8 cellular contexts compared by ENCODE assay signal in genomic region chr17:38667099-38667786, GRCh38. TPM values are rescaled to one million over a fixed set of nuclear protein-coding genes. Genes with fewer than 3 reads are reported as not detected.
A peak's percentile ranks its signal among the peaks of the same experiment; 100 is the strongest.
DNase-seq lines count a peak whose midpoint lies in the region; ATAC-seq and TF ChIP-seq lines count a peak whose summit lies in the region.

No MANE protein-coding gene starts in this region.

- no peaks in the 10 kb centered on the region for H3K79me1 ChIP-seq in mesenchymal stem cell (replicated peaks; ENCODE audit: low read length, poor library complexity, severe bottlenecking)

- H3K4me3 Mint-ChIP-seq in activated CD4-positive, alpha-beta T cell treated with anti-CD3 and anti-CD28 coated beads, Interleukin-2, amount 10 ng/mL, durations not matched to agents 7 days and 5 days = no peak overlapping the region
- no peak overlapping the region for H3K4me3 Mint-ChIP-seq in stimulated activated effector memory CD8-positive, alpha-beta T cell treated with anti-CD3 and anti-CD28 coated beads, Interleukin-12 subunit alpha, Interleukin-12 subunit beta, amount 100 ng/mL, for 72 hours

- H2BK5ac ChIP-seq in mesenchymal stem cell (ENCODE audit: low read depth, low read length, poor library complexity, severe bottlenecking) = no peak overlapping the region

- no peak overlapping the region for H3K4me2 ChIP-seq in mesenchymal stem cell (ENCODE audit: low read length, poor library complexity, severe bottlenecking)

- no peaks in the 10 kb centered on the region for H3K9me3 ChIP-seq in effector memory CD4-positive, alpha-beta T cell (ENCODE audit: control insufficient read depth, low read length)
- H3K9me3 ChIP-seq in mesenchymal stem cell (ENCODE audit: control insufficient read depth, low read length) = no peaks in the 10 kb centered on the region

- H3K14ac ChIP-seq in mesenchymal stem cell (ENCODE audit: low read length in 2 of 2) = no peak overlapping the region

- H3K27ac Mint-ChIP-seq in activated CD4-positive, alpha-beta T cell treated with anti-CD3 and anti-CD28 coated beads, Interleukin-2, amount 10 ng/mL, durations not matched to agents 7 days and 5 days = no peak overlapping the region
- no peak overlapping the region for H3K27ac Mint-ChIP-seq in stimulated activated effector memory CD8-positive, alpha-beta T cell treated with anti-CD3 and anti-CD28 coated beads, Interleukin-12 subunit alpha, Interleukin-12 subunit beta, amount 100 ng/mL, for 72 hours

- H3K9ac ChIP-seq in mesenchymal stem cell (ENCODE audit: low read length) = no peak overlapping the region

- no peak overlapping the region for H3K23ac ChIP-seq in mesenchymal stem cell (ENCODE audit: low read length in 2 of 2)

- H3K36me3 ChIP-seq in BJ (ENCODE audit: control insufficient read depth, insufficient read depth, low read length) (no peaks in the 10 kb centered on the region), mesenchymal stem cell (ENCODE audit: control insufficient read depth in 1 of 2, insufficient read depth in 2 of 2, low read depth in 1 of 2, low read length in 2 of 2) (no peaks in the 10 kb centered on the region)
- no peaks in the 10 kb centered on the region for H3K36me3 ChIP-seq in effector memory CD4-positive, alpha-beta T cell (ENCODE audit: control insufficient read depth, insufficient read depth, low read length)

- H2BK12ac ChIP-seq in mesenchymal stem cell (ENCODE audit: low read length in 2 of 2) = no peak overlapping the region

- H3K4me1 Mint-ChIP-seq in activated CD4-positive, alpha-beta T cell treated with anti-CD3 and anti-CD28 coated beads, Interleukin-2, amount 10 ng/mL, durations not matched to agents 7 days and 5 days = peaks cover 8% of the 10 kb centered on the region
- H3K4me1 Mint-ChIP-seq in stimulated activated effector memory CD8-positive, alpha-beta T cell treated with anti-CD3 and anti-CD28 coated beads, Interleukin-12 subunit alpha, Interleukin-12 subunit beta, amount 100 ng/mL, for 72 hours = peaks cover 24% of the 10 kb centered on the region

- H3K18ac ChIP-seq in mesenchymal stem cell (ENCODE audit: low read depth in 1 of 2, low read length in 2 of 2) = no peak overlapping the region

- H2BK120ac ChIP-seq in mesenchymal stem cell (ENCODE audit: low read depth, low read length) = no peak overlapping the region

- H3K4me3 ChIP-seq in BJ (ENCODE audit: low read depth, low read length) = no peak overlapping the region
- H3K4me3 ChIP-seq in effector memory CD4-positive, alpha-beta T cell (ENCODE audit: insufficient read depth, low read depth, low read length, poor library complexity, severe bottlenecking) = no peak overlapping the region
- no peak overlapping the region for H3K4me3 ChIP-seq in mesenchymal stem cell (ENCODE audit: insufficient read depth in 1 of 2, low read depth in 1 of 2, low read length in 2 of 2)

- H2BK15ac ChIP-seq in mesenchymal stem cell (ENCODE audit: low read depth, poor library complexity, severe bottlenecking) = no peak overlapping the region

- CTCF ChIA-PET in BJ (lab: Yijun Ruan, JAX) = interaction anchor here (0.6 to 4.4 kb wide), 48 partner anchors 10 to 337 kb away, joined by 3 to 51 read pairs (median 4); partner anchors contain the start of genes ARHGAP23 and CISD3
- CTCF ChIA-PET in activated CD4-positive, alpha-beta T cell treated with anti-CD3 and anti-CD28 coated beads, Interleukin-2, amount 10 ng/mL, durations not matched to agents 7 days and 5 days (lab: Charles Lee) = interaction anchor here (0.6 to 3.1 kb wide), 20 partner anchors 9 to 318 kb away, joined by 3 to 32 read pairs (median 4); no protein-coding TSS in a partner anchor

- 24% methylated on average over 5 of the region's 7 CpGs for WGBS in mesenchymal stem cell

- H3K27me3 ChIP-seq in BJ (ENCODE audit: control insufficient read depth, insufficient read depth, low read length) = peaks cover 33% of the 10 kb centered on the region
- peaks cover 16% of the 10 kb centered on the region for H3K27me3 ChIP-seq in effector memory CD4-positive, alpha-beta T cell (replicated peaks; ENCODE audit: control insufficient read depth, insufficient read depth, low read length, poor library complexity, severe bottlenecking)
- peaks cover 46 to 59% of the 10 kb centered on the region in 2 experiments for H3K27me3 ChIP-seq in mesenchymal stem cell (ENCODE audit: control insufficient read depth in 1 of 2, insufficient read depth in 1 of 2, low read length in 2 of 2)

- ATAC-seq in stimulated activated effector memory CD8-positive, alpha-beta T cell treated with anti-CD3 and anti-CD28 coated beads, Interleukin-12 subunit alpha, Interleukin-12 subunit beta, amount 100 ng/mL, for 72 hours = peak; percentile 71
- no peak for ATAC-seq in HG03469 (IDR thresholded peaks at IDR 0.05; ENCODE audit: unreplicated experiment)

- H3K27ac ChIP-seq in effector memory CD4-positive, alpha-beta T cell (ENCODE audit: insufficient read depth, low read length, poor library complexity, severe bottlenecking) = no peak overlapping the region
- no peak overlapping the region for H3K27ac ChIP-seq in mesenchymal stem cell (ENCODE audit: low read length, poor library complexity, severe bottlenecking)

- no peak overlapping the region for H4K91ac ChIP-seq in mesenchymal stem cell (ENCODE audit: low read length)

- H3K9me3 Mint-ChIP-seq in activated CD4-positive, alpha-beta T cell treated with anti-CD3 and anti-CD28 coated beads, Interleukin-2, amount 10 ng/mL, durations not matched to agents 7 days and 5 days = no peaks in the 10 kb centered on the region
- H3K9me3 Mint-ChIP-seq in stimulated activated effector memory CD8-positive, alpha-beta T cell treated with anti-CD3 and anti-CD28 coated beads, Interleukin-12 subunit alpha, Interleukin-12 subunit beta, amount 100 ng/mL, for 72 hours = no peaks in the 10 kb centered on the region

- no peaks in the 10 kb centered on the region for H3K36me3 Mint-ChIP-seq in activated CD4-positive, alpha-beta T cell treated with anti-CD3 and anti-CD28 coated beads, Interleukin-2, amount 10 ng/mL, durations not matched to agents 7 days and 5 days (ENCODE audit: low read depth)
- peaks cover 2% of the 10 kb centered on the region for H3K36me3 Mint-ChIP-seq in stimulated activated effector memory CD8-positive, alpha-beta T cell treated with anti-CD3 and anti-CD28 coated beads, Interleukin-12 subunit alpha, Interleukin-12 subunit beta, amount 100 ng/mL, for 72 hours

- H3K27me3 Mint-ChIP-seq in activated CD4-positive, alpha-beta T cell treated with anti-CD3 and anti-CD28 coated beads, Interleukin-2, amount 10 ng/mL, durations not matched to agents 7 days and 5 days = peaks cover 55% of the 10 kb centered on the region

- H3K4me1 ChIP-seq in effector memory CD4-positive, alpha-beta T cell (ENCODE audit: control insufficient read depth, insufficient read depth, low read length, poor library complexity, severe bottlenecking) = peaks cover 3% of the 10 kb centered on the region
- H3K4me1 ChIP-seq in mesenchymal stem cell (ENCODE audit: control insufficient read depth, insufficient read depth, low read depth, low read length) = peaks cover 4% of the 10 kb centered on the region

- DNase-seq in BJ (ENCODE audit: low read depth) (no peak), HCEC 1CT (peak; percentile 67), NCI-H748 (lab: John Stamatoyannopoulos, UW; ENCODE audit: unreplicated experiment) (peak; percentile 72), mesenchymal stem cell (peak; percentile 75)
- DNase-seq in activated CD4-positive, alpha-beta T cell treated with anti-CD3 and anti-CD28 coated beads, Interleukin-2, amount 10 ng/mL, durations not matched to agents 7 days and 5 days = peak; percentile 57
- peak; percentile 25 to 33 (median 29) for DNase-seq in effector memory CD4-positive, alpha-beta T cell
- DNase-seq in stimulated activated effector memory CD8-positive, alpha-beta T cell treated with anti-CD3 and anti-CD28 coated beads, Interleukin-12 subunit alpha, Interleukin-12 subunit beta, amount 100 ng/mL, for 72 hours (ENCODE audit: low spot score in 2 of 2) = peak; percentile 60 to 84

- no peak overlapping the region for H3K4ac ChIP-seq in mesenchymal stem cell (ENCODE audit: low read depth in 1 of 2, low read length in 2 of 2)

- no peak overlapping the region for H4K8ac ChIP-seq in mesenchymal stem cell (ENCODE audit: low read length)

- TF ChIP-seq CTCF in BJ (IDR thresholded peaks at IDR 0.05; ENCODE audit: insufficient read depth, low read depth, low read length) = peak; percentile 100

- POLR2A ChIA-PET in BJ (lab: Charles Lee) = no interaction called here
- POLR2A ChIA-PET in activated CD4-positive, alpha-beta T cell treated with anti-CD3 and anti-CD28 coated beads, Interleukin-2, amount 10 ng/mL, durations not matched to agents 7 days and 5 days (lab: Charles Lee) = no interaction called here

- no peak overlapping the region for H2AFZ ChIP-seq in mesenchymal stem cell (ENCODE audit: low read depth, low read length)

- no peak overlapping the region for H2AK5ac ChIP-seq in mesenchymal stem cell (ENCODE audit: low read length, severe bottlenecking)

RNA-seq across cellular contexts. Expression of gene EPOP, which starts 7.5 kb away (rescaled TPM):
- 0.52 and 0.55 TPM in 2 replicates for polyA plus RNA-seq in BJ (2011; rRNA removed)
- polyA minus RNA-seq in BJ (2011; rRNA and poly(A)+ RNA removed) = 0.43 and 0.51 TPM in 2 replicates
- total RNA-seq in activated CD4-positive, alpha-beta T cell treated with anti-CD3 and anti-CD28 coated beads, Interleukin-2, amount 10 ng/mL, durations not matched to agents 7 days and 5 days = 1 to 10 TPM; 7.5 to 7.8 TPM
- 0.47 TPM for polyA plus RNA-seq in mesenchymal stem cell (2013, experiment 1 of 2)
- polyA plus RNA-seq in mesenchymal stem cell (2013, experiment 2 of 2) = 0.48 TPM

RNA-seq across cellular contexts. Expression of gene MLLT6, which starts 37.8 kb away (rescaled TPM):
- 21.4 and 32.1 TPM in 2 replicates for polyA plus RNA-seq in BJ (2011; rRNA removed)
- 21.5 and 32.8 TPM in 2 replicates for polyA minus RNA-seq in BJ (2011; rRNA and poly(A)+ RNA removed)
- 100 to 1,000 TPM; 251 to 264 TPM for total RNA-seq in activated CD4-positive, alpha-beta T cell treated with anti-CD3 and anti-CD28 coated beads, Interleukin-2, amount 10 ng/mL, durations not matched to agents 7 days and 5 days
- 12.6 TPM for polyA plus RNA-seq in mesenchymal stem cell (2013, experiment 1 of 2)
- 11.8 TPM for polyA plus RNA-seq in mesenchymal stem cell (2013, experiment 2 of 2)
